6 cellular contexts compared by ENCODE assay signal in the genomic region with DNA sequence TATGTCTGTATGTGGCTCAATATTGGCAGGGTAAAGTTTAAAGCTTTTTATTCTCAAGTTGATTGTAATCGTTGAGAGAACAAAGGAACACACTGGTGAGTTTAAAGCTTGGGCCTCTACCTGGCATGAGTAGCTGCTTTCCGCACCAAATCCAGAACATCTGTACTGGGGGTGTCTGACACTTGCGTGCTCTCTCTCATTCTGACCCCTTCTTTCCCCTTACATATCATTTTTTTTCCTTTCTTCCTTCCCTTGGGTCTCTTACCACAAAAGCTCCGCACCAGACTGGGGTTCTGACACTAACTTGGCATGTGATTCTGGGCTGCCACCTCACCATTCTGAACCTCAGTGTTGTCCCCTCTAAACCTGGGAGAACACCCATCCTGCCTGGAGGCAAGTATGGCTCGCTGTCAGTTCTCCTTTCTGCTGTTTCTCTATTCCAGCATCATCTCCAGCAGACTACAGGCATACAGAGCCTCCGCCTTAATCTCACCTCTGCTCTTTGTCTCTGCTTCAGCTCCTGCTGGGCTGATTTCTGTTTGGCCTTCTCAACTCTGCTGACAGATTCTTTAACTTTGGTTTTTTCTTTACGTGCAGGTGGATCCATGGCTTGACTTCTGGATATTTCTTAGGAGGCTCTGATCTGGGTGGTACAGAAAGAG. TPM values are rescaled to one million over a fixed set of nuclear protein-coding genes. Genes with fewer than 3 reads are reported as not detected.
DNase-seq lines count a peak whose midpoint lies in the region; ATAC-seq and TF ChIP-seq lines count a peak whose summit lies in the region.

No MANE protein-coding gene starts in this region.

- DNase-seq in AG04450 (ENCODE audit: low read depth, low spot score): no peak
- DNase-seq in ascending aorta (ENCODE audit: low spot score in 2 of 2): no peak
- no peak for DNase-seq in SKM-1 treated with dmso at 0.1 percent for 144 hours (lab: John Stamatoyannopoulos, UW; ENCODE audit: unreplicated experiment)

- POLR2A ChIA-PET in AG04450 (lab: Yijun Ruan, JAX): interaction anchor here (1.4 to 3.0 kb wide), 2 partner anchors 30 to 49 kb away, joined by 6 to 16 read pairs; partner anchors contain the start of genes C1orf50, P3H1 and ZNF691

- TF ChIP-seq CTCF in AG04450 (IDR thresholded peaks at IDR 0.05; ENCODE audit: low read depth, low read length): no peak
- no peak for TF ChIP-seq CTCF in ascending aorta (IDR thresholded peaks at IDR 0.05)

- H3K4me3 ChIP-seq in AG04450 (ENCODE audit: low read depth, low read length) (peak overlapping the region; percentile 86), ascending aorta (peak overlapping the region; percentile 81 to 88), muscle layer of duodenum (ENCODE audit: low read depth in 1 of 2, low read length in 2 of 2) (peak overlapping the region; percentile 88 to 90)

- CTCF ChIA-PET in AG04450 (lab: Charles Lee): interaction anchor here (1.3 to 2.4 kb wide), 3 partner anchors 30 to 258 kb away, joined by 3 to 10 read pairs (median 4); partner anchors contain the start of genes C1orf50, P3H1 and ZNF691

- H3K27ac ChIP-seq in AG04450 (ENCODE audit: low read depth, low read length) (peak overlapping the region; percentile 25), ascending aorta (peak overlapping the region; percentile 96 to 99), muscle layer of duodenum (ENCODE audit: low read length) (peak overlapping the region; percentile 84)

- intact Hi-C loops in ascending aorta (cut with DNase I): no loop called here

- peaks cover 4 to 9% of the 10 kb centered on the region in 2 donors for H3K4me1 ChIP-seq in ascending aorta
- peaks cover 11 to 14% of the 10 kb centered on the region in 2 donors for H3K4me1 ChIP-seq in muscle layer of duodenum (ENCODE audit: control insufficient read depth in 1 of 2, insufficient read depth in 2 of 2, low read length in 2 of 2)

- H3K36me3 ChIP-seq in ascending aorta (peaks cover 0 to 4% of the 10 kb centered on the region in 2 donors), muscle layer of duodenum (ENCODE audit: control insufficient read depth in 1 of 2, insufficient read depth in 2 of 2, low read length in 2 of 2) (no peaks in the 10 kb centered on the region)

- H3K27me3 ChIP-seq in AG04450 (ENCODE audit: control insufficient read depth, insufficient read depth, low read length) (no peaks in the 10 kb centered on the region), ascending aorta (no peaks in the 10 kb centered on the region), muscle layer of duodenum (ENCODE audit: low read depth, low read length) (no peaks in the 10 kb centered on the region)

- peak; percentile 5 for ATAC-seq in HG03196 (IDR thresholded peaks at IDR 0.05; ENCODE audit: unreplicated experiment)
- no peak for ATAC-seq in GM21619 (IDR thresholded peaks at IDR 0.05; ENCODE audit: unreplicated experiment)

- H3K9me3 ChIP-seq in AG04450 (ENCODE audit: control insufficient read depth, insufficient read depth, low read length) (no peaks in the 10 kb centered on the region), ascending aorta (no peaks in the 10 kb centered on the region), muscle layer of duodenum (ENCODE audit: control insufficient read depth in 1 of 2, low read length in 2 of 2) (no peaks in the 10 kb centered on the region)

RNA-seq across cellular contexts. Expression of gene ERMAP, which starts 0.9 kb away (rescaled TPM):
- polyA plus RNA-seq in AG04450 (2011; rRNA removed): 16.1 and 18.2 TPM in 2 replicates
- polyA minus RNA-seq in AG04450 (2011; rRNA and poly(A)+ RNA removed): 11.7 and 14.2 TPM in 2 replicates
- 0.11 TPM for total RNA-seq in ascending aorta

RNA-seq across cellular contexts. Expression of gene SVBP, which starts 1.1 kb away (rescaled TPM):
- 25.7 and 29.8 TPM in 2 replicates for polyA plus RNA-seq in AG04450 (2011; rRNA removed)
- 3.0 and 3.8 TPM in 2 replicates for polyA minus RNA-seq in AG04450 (2011; rRNA and poly(A)+ RNA removed)
- 1.2 TPM for total RNA-seq in ascending aorta

RNA-seq across cellular contexts. Expression of gene ZNF691, which starts 30.3 kb away (rescaled TPM):
- polyA plus RNA-seq in AG04450 (2011; rRNA removed): 5.6 and 6.3 TPM in 2 replicates
- polyA minus RNA-seq in AG04450 (2011; rRNA and poly(A)+ RNA removed): 6.6 and 6.9 TPM in 2 replicates
- total RNA-seq in ascending aorta: 14.7 TPM

RNA-seq across cellular contexts. Expression of gene TMEM269, which starts 31.3 kb away (rescaled TPM):
- polyA plus RNA-seq in AG04450 (2011; rRNA removed): 0.04 TPM in 1 of 2 replicates, not detected in the other
- not detected in 2 replicates for polyA minus RNA-seq in AG04450 (2011; rRNA and poly(A)+ RNA removed)
- total RNA-seq in ascending aorta: not detected

RNA-seq across cellular contexts. Expression of gene C1orf50, which starts 49.0 kb away (rescaled TPM):
- 5.4 and 6.4 TPM in 2 replicates for polyA plus RNA-seq in AG04450 (2011; rRNA removed)
- polyA minus RNA-seq in AG04450 (2011; rRNA and poly(A)+ RNA removed): 1.1 and 1.8 TPM in 2 replicates
- total RNA-seq in ascending aorta: 0.64 TPM

Comparison
In these comparisons a context has a peak if more than half of its experiments do, and no peak if none do; other contexts are left out.
1. H3K27ac ChIP-seq: peak in every context shown above with its lines; median percentile 98 in ascending aorta; 84 in muscle layer of duodenum; 25 in AG04450.